In the genomic region with DNA sequence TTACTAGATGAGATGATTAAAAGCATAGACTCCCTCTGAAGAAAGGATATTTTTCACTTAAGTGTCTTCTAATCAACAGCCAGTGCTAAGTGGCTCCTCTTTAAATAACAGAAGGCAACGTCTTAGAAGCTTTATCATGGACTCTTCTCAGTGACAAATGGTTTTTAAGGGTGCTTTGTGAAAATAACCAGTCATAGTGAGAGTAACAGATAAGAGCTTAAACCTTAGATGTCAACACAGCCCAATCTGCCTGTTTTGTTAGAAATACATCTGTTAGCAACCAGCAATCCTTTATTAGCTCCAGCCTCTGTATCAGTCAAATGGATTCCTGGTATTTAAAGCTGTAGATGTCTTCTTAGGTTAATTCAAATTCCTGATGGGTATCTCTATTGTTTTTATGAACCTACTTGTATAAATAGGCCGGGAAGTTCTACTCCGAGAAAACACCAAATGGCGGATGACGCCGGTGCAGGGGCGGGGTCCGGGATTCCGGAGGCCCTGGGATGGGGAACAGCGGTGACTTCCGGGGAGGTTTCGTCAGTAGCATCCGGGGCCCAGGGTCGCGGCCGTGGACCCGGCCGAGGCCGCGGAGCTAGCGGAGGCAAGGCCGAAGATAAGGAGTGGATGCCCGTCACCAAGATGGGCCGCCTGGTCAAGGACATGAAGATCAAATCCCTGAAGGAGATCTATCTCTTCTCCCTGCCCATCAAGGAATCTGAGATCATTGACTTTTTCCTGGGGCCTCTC, we compare ENCODE assay signal across 28 cellular contexts.
"Had no signal": no experiment of that assay in that cellular context is flagged by ENCODE, and none has a peak within 500 bp of the region (broad histone marks: within the 10 kb centered on the region; RNA-seq: fewer than 3 reads in every experiment).

No MANE protein-coding gene starts in this region.

- H3K27me3 ChIP-seq: SJSA1 had no signal

- H3K4me2 ChIP-seq: KMS-11 had no signal

- H3K36me3 ChIP-seq: SJSA1 had no signal

- H3K36me3 Mint-ChIP-seq: activated naive CD4-positive, alpha-beta T cell treated with anti-CD3 and anti-CD28 coated beads, Interleukin-2, amount 50 U/mL, for 24 hours; brain had no signal

- H3K27ac Mint-ChIP-seq: activated CD8-positive, alpha-beta T cell treated with anti-CD3 and anti-CD28 coated beads, Interleukin-2, amount 10 ng/mL, durations not matched to agents 7 days and 5 days; activated naive CD4-positive, alpha-beta T cell treated with anti-CD3 and anti-CD28 coated beads, Interleukin-2, amount 50 U/mL, for 24 hours; activated T-helper 1 cell treated with anti-CD3 and anti-CD28 coated beads, Interleukin-12 subunit alpha, Interleukin-12 subunit beta, Interleukin-2, Interleukin-4 antibody, amounts not matched to agents 30 ng/mL and 10 ng/mL and 1 ng/mL, durations not matched to agents 14 hours and 24 hours and 36 hours; brain; T-helper 1 cell treated with Interleukin-12 subunit alpha and Interleukin-12 subunit beta and Interleukin-4 antibody, amounts not matched to agents 30 μg/mL and 1 μg/mL, for 36 hours had no signal

- H3K4me3 Mint-ChIP-seq: activated CD8-positive, alpha-beta T cell treated with anti-CD3 and anti-CD28 coated beads, Interleukin-2, amount 10 ng/mL, durations not matched to agents 7 days and 5 days; activated naive CD4-positive, alpha-beta T cell treated with anti-CD3 and anti-CD28 coated beads, Interleukin-2, amount 50 U/mL, for 24 hours; activated T-helper 1 cell treated with anti-CD3 and anti-CD28 coated beads, Interleukin-12 subunit alpha, Interleukin-12 subunit beta, Interleukin-2, Interleukin-4 antibody, amounts not matched to agents 30 ng/mL and 10 ng/mL and 1 ng/mL, durations not matched to agents 14 hours and 24 hours and 36 hours; brain; central memory CD8-positive, alpha-beta T cell; T-helper 1 cell treated with Interleukin-12 subunit alpha and Interleukin-12 subunit beta and Interleukin-4 antibody, amounts not matched to agents 30 μg/mL and 1 μg/mL, for 36 hours had no signal

- DNase-seq: activated CD4-positive, alpha-beta T cell treated with anti-CD3 and anti-CD28 coated beads for 48 hours; activated CD4-positive, alpha-beta T cell treated with anti-CD3 and anti-CD28 coated beads, Interleukin-2, amount 50 U/mL, for 4 hours; activated CD4-positive, CD25-positive, alpha-beta regulatory T cell treated with anti-CD3 and anti-CD28 coated beads, Interleukin-2, amount 50 U/mL, for 72 hours; activated CD8-positive, alpha-beta memory T cell treated with anti-CD3 and anti-CD28 coated beads, Interleukin-2, amount 50 U/mL, for 48 hours; activated CD8-positive, alpha-beta T cell treated with anti-CD3 and anti-CD28 coated beads, Interleukin-2, amount 10 ng/mL, durations not matched to agents 7 days and 5 days; activated effector memory CD4-positive, alpha-beta T cell treated with Interleukin-2 at 50 U/mL for 16 hours; activated naive CD4-positive, alpha-beta T cell; activated T-cell treated with anti-CD3 and anti-CD28 coated beads, Interleukin-2, amount 50 U/mL, for 1 hour; amygdala; NCI-H1092; NCI-H1436 treated with DMSO at 0.1 percent for 48 hours; NCI-H187; NCI-H2081; NCI-H2171; NCI-H2227 treated with DMSO at 0.1 percent for 48 hours; NCI-H446 treated with DMSO at 0.1 percent for 48 hours; NCI-H526 treated with DMSO at 0.1 percent for 48 hours; PC-3; SHP77 had no signal

- H3K9me3 Mint-ChIP-seq: activated naive CD4-positive, alpha-beta T cell treated with anti-CD3 and anti-CD28 coated beads, Interleukin-2, amount 50 U/mL, for 24 hours; brain had no signal

- H3K27ac ChIP-seq: KMS-11, SJSA1 had no signal

- ATAC-seq: activated CD8-positive, alpha-beta T cell treated with anti-CD3 and anti-CD28 coated beads, Interleukin-2, amount 10 ng/mL, durations not matched to agents 7 days and 5 days; PC-3 had no signal

- H3K4me1 Mint-ChIP-seq: activated naive CD4-positive, alpha-beta T cell treated with anti-CD3 and anti-CD28 coated beads, Interleukin-2, amount 50 U/mL, for 24 hours; brain; central memory CD8-positive, alpha-beta T cell had no signal

- H3K4me3 ChIP-seq: SJSA1 had no signal

- H3K27me3 Mint-ChIP-seq: activated naive CD4-positive, alpha-beta T cell treated with anti-CD3 and anti-CD28 coated beads, Interleukin-2, amount 50 U/mL, for 24 hours; brain; central memory CD8-positive, alpha-beta T cell had no signal

- H3K4me1 ChIP-seq: SJSA1 had no signal

- FAIRE-seq: astrocyte, RCC 7860 had no signal
